Comparison of ENCODE assay signal across 2 cellular contexts in the genomic region with DNA sequence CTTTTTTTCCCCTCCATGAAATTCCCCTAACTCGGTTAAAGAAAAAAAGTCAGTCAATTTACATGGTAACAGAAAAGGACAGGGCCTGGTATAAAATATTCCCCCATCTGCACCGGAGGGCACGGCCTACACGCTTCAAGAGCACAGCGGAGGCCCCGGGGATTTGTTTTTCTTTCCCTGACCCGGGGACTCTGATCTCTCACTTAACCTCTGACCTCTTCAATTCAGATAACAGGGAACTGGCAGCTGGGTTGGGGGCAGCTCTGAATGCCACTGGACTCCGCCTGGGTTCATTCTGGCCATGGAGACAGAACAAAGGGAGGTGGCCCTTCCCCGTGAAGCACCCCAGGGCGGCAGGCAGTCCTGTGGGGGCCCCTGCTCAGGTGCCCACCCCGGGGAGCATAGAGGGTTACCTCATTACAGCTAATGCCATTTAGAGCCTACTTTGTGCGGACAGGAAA.
TF ChIP-seq lines count a peak whose summit lies in the region.

No MANE protein-coding gene starts in this region.

TF ChIP-seq in A549, 52 proteins besides CTCF, POLR2A, EP300 and RAD21:
- TF ChIP-seq HOXB13 (CRISPR knock-in tag; IDR thresholded peaks at IDR 0.05; ENCODE audit: low read depth): no peak
- no peak for TF ChIP-seq NPAS2 (CRISPR knock-in tag; IDR thresholded peaks at IDR 0.05; ENCODE audit: borderline replicate concordance)
- TF ChIP-seq USF2 (IDR thresholded peaks at IDR 0.05): no peak
- TF ChIP-seq CEBPB (IDR thresholded peaks at IDR 0.05): no peak
- TF ChIP-seq MAX (IDR thresholded peaks at IDR 0.05): no peak
- TF ChIP-seq, protein P1, sequence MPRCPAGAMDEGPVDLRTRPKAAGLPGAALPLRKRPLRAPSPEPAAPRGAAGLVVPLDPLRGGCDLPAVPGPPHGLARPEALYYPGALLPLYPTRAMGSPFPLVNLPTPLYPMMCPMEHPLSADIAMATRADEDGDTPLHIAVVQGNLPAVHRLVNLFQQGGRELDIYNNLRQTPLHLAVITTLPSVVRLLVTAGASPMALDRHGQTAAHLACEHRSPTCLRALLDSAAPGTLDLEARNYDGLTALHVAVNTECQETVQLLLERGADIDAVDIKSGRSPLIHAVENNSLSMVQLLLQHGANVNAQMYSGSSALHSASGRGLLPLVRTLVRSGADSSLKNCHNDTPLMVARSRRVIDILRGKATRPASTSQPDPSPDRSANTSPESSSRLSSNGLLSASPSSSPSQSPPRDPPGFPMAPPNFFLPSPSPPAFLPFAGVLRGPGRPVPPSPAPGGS (IDR thresholded peaks at IDR 0.05): no peak

TF ChIP-seq in IMR-90, 13 proteins besides CTCF, POLR2A, EP300 and RAD21:
- TF ChIP-seq CEBPB (IDR thresholded peaks at IDR 0.05; ENCODE audit: low read depth, low read length): no peak
